In genomic region chr2:238236571-238236970, GRCh38 we compare ENCODE assay signal across 19 cellular contexts.
"Had no signal": no experiment of that assay in that cellular context is flagged by ENCODE, and none has a peak within 500 bp of the region (broad histone marks: within the 10 kb centered on the region; RNA-seq: fewer than 3 reads in every experiment).

No MANE protein-coding gene starts in this region.

- H3K4me3 Mint-ChIP-seq: activated naive CD8-positive, alpha-beta T cell treated with anti-CD3 and anti-CD28 coated beads for 36 hours; activated T-helper 17 cell treated with anti-CD3 and anti-CD28 coated beads, Interleukin-2, amount 50 U/mL, for 72 hours; stimulated activated effector memory CD8-positive, alpha-beta T cell treated with anti-CD3 and anti-CD28 coated beads, Interleukin-12 subunit alpha, Interleukin-12 subunit beta, amount 100 ng/mL, for 72 hours; WTC11 had no signal

- DNase-seq: activated naive CD4-positive, alpha-beta T cell treated with Interleukin-2 at 50 U/mL for 16 hours; activated naive CD8-positive, alpha-beta T cell treated with anti-CD3 and anti-CD28 coated beads for 36 hours; central memory CD4-positive, alpha-beta T cell; effector memory CD4-positive, alpha-beta T cell; foreskin melanocyte; hippocampal formation; kidney glomerular epithelial cell; left ventricle myocardium inferior; mammary epithelial cell; pancreas; right cardiac atrium; stimulated activated CD4-positive, alpha-beta T cell treated with anti-CD3 and anti-CD28 coated beads, Interleukin-2, amount 100 ng/mL, for 24 hours; stomach; uterus had no signal

- H3K36me3 Mint-ChIP-seq: activated naive CD8-positive, alpha-beta T cell treated with anti-CD3 and anti-CD28 coated beads for 36 hours; natural killer cell treated with Interleukin-12 subunit alpha and Interleukin-12 subunit beta and Interleukin-15 and Interleukin-18, amount 100 ng/mL, for 72 hours had no signal

- H3K27ac Mint-ChIP-seq: activated naive CD8-positive, alpha-beta T cell treated with anti-CD3 and anti-CD28 coated beads for 36 hours; activated T-helper 17 cell treated with anti-CD3 and anti-CD28 coated beads, Interleukin-2, amount 50 U/mL, for 72 hours; natural killer cell treated with Interleukin-12 subunit alpha and Interleukin-12 subunit beta and Interleukin-15 and Interleukin-18, amount 100 ng/mL, for 72 hours; stimulated activated effector memory CD8-positive, alpha-beta T cell treated with anti-CD3 and anti-CD28 coated beads, Interleukin-12 subunit alpha, Interleukin-12 subunit beta, amount 100 ng/mL, for 72 hours; T-helper 2 cell treated with Interferon-gamma antibody and Interleukin-4, amounts not matched to agents 5 μg/mL and 100 μg/mL, for 36 hours; WTC11 had no signal

- H3K9me3 Mint-ChIP-seq: activated naive CD8-positive, alpha-beta T cell treated with anti-CD3 and anti-CD28 coated beads for 36 hours; activated T-helper 17 cell treated with anti-CD3 and anti-CD28 coated beads, Interleukin-2, amount 50 U/mL, for 72 hours; natural killer cell treated with Interleukin-12 subunit alpha and Interleukin-12 subunit beta and Interleukin-15 and Interleukin-18, amount 100 ng/mL, for 72 hours; stimulated activated effector memory CD8-positive, alpha-beta T cell treated with anti-CD3 and anti-CD28 coated beads, Interleukin-12 subunit alpha, Interleukin-12 subunit beta, amount 100 ng/mL, for 72 hours had no signal
